In the genomic region with DNA sequence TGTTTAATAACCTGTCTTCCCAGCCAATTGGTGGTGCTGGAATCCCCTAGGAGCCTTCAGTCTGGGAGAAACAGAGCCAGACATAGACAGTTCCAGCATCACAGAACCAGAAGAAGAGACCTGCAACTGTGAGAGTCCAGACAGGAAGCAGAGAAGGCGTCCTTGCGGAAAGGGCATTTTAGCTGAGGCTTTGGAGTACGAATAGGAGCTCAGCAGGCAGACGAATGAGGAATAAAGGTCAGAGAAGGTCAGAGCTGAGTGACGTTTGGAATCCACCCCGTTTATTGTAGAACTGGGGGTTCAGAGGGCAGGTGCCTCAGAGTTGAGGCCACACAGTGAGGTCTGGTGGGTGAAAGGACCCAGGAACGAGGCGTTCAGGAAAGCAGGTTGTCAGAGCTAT, we compare ENCODE assay signal across 1 cellular context.
TF ChIP-seq lines count a peak whose summit lies in the region.

No MANE protein-coding gene starts in this region.

TF ChIP-seq in K562, 482 proteins besides CTCF, POLR2A, EP300 and RAD21:
- TF ChIP-seq ZNF232 (CRISPR knock-in tag; IDR thresholded peaks at IDR 0.05): no peak
- no peak for TF ChIP-seq SRSF1 (IDR thresholded peaks at IDR 0.05; ENCODE audit: low read depth, low read length)
- TF ChIP-seq SNRNP70 (optimal IDR thresholded peaks at IDR 0.05; ENCODE audit: low read depth, low read length): no peak
- TF ChIP-seq, protein P1, sequence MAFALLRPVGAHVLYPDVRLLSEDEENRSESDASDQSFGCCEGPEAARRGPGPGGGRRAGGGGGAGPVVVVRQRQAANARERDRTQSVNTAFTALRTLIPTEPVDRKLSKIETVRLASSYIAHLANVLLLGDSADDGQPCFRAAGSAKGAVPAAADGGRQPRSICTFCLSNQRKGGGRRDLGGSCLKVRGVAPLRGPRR (CRISPR knock-in tag; IDR thresholded peaks at IDR 0.05): no peak
- TF ChIP-seq GTF2E2 (tag; IDR thresholded peaks at IDR 0.05): no peak
- no peak for TF ChIP-seq MYBL2 (IDR thresholded peaks at IDR 0.05; ENCODE audit: low read depth)
- no peak for TF ChIP-seq MYBL2 (CRISPR knock-in tag; IDR thresholded peaks at IDR 0.05; ENCODE audit: borderline replicate concordance)
- TF ChIP-seq ZNF77 (CRISPR knock-in tag; IDR thresholded peaks at IDR 0.05): no peak
- TF ChIP-seq, protein P2, sequence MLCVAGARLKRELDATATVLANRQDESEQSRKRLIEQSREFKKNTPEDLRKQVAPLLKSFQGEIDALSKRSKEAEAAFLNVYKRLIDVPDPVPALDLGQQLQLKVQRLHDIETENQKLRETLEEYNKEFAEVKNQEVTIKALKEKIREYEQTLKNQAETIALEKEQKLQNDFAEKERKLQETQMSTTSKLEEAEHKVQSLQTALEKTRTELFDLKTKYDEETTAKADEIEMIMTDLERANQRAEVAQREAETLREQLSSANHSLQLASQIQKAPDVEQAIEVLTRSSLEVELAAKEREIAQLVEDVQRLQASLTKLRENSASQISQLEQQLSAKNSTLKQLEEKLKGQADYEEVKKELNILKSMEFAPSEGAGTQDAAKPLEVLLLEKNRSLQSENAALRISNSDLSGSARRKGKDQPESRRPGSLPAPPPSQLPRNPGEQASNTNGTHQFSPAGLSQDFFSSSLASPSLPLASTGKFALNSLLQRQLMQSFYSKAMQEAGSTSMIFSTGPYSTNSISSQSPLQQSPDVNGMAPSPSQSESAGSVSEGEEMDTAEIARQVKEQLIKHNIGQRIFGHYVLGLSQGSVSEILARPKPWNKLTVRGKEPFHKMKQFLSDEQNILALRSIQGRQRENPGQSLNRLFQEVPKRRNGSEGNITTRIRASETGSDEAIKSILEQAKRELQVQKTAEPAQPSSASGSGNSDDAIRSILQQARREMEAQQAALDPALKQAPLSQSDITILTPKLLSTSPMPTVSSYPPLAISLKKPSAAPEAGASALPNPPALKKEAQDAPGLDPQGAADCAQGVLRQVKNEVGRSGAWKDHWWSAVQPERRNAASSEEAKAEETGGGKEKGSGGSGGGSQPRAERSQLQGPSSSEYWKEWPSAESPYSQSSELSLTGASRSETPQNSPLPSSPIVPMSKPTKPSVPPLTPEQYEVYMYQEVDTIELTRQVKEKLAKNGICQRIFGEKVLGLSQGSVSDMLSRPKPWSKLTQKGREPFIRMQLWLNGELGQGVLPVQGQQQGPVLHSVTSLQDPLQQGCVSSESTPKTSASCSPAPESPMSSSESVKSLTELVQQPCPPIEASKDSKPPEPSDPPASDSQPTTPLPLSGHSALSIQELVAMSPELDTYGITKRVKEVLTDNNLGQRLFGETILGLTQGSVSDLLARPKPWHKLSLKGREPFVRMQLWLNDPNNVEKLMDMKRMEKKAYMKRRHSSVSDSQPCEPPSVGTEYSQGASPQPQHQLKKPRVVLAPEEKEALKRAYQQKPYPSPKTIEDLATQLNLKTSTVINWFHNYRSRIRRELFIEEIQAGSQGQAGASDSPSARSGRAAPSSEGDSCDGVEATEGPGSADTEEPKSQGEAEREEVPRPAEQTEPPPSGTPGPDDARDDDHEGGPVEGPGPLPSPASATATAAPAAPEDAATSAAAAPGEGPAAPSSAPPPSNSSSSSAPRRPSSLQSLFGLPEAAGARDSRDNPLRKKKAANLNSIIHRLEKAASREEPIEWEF (CRISPR knock-in tag; IDR thresholded peaks at IDR 0.05): no peak
- TF ChIP-seq, protein P3, sequence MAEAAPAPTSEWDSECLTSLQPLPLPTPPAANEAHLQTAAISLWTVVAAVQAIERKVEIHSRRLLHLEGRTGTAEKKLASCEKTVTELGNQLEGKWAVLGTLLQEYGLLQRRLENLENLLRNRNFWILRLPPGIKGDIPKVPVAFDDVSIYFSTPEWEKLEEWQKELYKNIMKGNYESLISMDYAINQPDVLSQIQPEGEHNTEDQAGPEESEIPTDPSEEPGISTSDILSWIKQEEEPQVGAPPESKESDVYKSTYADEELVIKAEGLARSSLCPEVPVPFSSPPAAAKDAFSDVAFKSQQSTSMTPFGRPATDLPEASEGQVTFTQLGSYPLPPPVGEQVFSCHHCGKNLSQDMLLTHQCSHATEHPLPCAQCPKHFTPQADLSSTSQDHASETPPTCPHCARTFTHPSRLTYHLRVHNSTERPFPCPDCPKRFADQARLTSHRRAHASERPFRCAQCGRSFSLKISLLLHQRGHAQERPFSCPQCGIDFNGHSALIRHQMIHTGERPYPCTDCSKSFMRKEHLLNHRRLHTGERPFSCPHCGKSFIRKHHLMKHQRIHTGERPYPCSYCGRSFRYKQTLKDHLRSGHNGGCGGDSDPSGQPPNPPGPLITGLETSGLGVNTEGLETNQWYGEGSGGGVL (CRISPR knock-in tag; IDR thresholded peaks at IDR 0.05): no peak
- no peak for TF ChIP-seq YBX1 (IDR thresholded peaks at IDR 0.05)
- TF ChIP-seq, protein P4, sequence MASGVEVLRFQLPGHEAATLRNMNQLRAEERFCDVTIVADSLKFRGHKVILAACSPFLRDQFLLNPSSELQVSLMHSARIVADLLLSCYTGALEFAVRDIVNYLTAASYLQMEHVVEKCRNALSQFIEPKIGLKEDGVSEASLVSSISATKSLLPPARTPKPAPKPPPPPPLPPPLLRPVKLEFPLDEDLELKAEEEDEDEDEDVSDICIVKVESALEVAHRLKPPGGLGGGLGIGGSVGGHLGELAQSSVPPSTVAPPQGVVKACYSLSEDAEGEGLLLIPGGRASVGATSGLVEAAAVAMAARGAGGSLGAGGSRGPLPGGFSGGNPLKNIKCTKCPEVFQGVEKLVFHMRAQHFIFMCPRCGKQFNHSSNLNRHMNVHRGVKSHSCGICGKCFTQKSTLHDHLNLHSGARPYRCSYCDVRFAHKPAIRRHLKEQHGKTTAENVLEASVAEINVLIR (CRISPR knock-in tag; IDR thresholded peaks at IDR 0.05): no peak
- no peak for TF ChIP-seq ZNF134 (CRISPR knock-in tag; conservative IDR thresholded peaks at IDR 0.05)
- TF ChIP-seq LARP7 (IDR thresholded peaks at IDR 0.05): no peak
- no peak for TF ChIP-seq RUNX1 (IDR thresholded peaks at IDR 0.05; ENCODE audit: low read depth)
